In the genomic region with DNA sequence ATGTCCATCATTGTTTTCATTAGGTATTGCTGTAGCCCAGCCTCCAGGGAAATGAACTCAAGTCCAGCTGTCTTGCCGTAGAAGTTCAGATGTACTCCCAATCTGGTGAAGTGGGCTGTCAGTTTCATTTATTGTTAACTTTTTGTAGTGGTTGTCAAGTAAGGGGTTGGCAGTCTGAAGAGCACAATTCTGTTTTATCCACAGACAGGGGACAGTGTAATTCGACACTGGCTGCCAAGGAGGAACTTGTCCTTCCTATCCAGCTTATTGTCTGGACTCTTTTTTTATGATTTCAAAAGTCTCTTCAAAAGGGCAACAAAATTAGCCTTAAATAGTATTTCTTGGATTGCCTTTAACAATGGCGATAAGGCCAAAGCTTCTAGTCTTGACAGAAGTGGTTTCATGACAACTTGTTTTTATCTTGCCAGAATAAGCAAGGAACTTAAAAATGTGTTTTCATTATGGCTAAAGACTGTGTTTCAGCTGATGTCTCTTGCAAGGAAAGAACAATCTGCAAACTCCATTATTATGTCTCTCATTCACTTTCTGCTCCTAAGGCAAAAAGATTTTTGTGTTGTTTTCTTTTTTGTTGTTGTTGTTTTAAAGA, we compare ENCODE assay signal across 12 cellular contexts.
DNase-seq lines count a peak whose midpoint lies in the region; ATAC-seq, FAIRE-seq and TF ChIP-seq lines count a peak whose summit lies in the region.
"Had no signal": no experiment of that assay in that cellular context is flagged by ENCODE, and none has a peak within 500 bp of the region (broad histone marks: within the 10 kb centered on the region; RNA-seq: fewer than 3 reads in every experiment).

No MANE protein-coding gene starts in this region.

- H3K79me2 ChIP-seq in GM23338 (replicated peaks; ENCODE audit: insufficient read depth), result no peaks in the 10 kb centered on the region

- H3K27ac ChIP-seq in A549 (peak overlapping the region; percentile 63 to 78), GM23338 (ENCODE audit: low read depth) (no peak overlapping the region), adrenal gland (peak overlapping the region in 3 of 5 donors; percentile 15 to 71 (median 63))
- H3K27ac ChIP-seq: BLaER1, gastroesophageal sphincter had no signal

- no peak for TF ChIP-seq RAD21 in A549 (conservative IDR thresholded peaks at IDR 0.05 in 1 of 2, IDR thresholded peaks at IDR 0.05 in 1 of 2)

- POLR2A ChIA-PET in A549 (lab: Yijun Ruan, JAX), result interaction anchor here (1.0 to 1.2 kb wide), 3 partner anchors 15 to 100 kb away, joined by 4 to 5 read pairs (median 5); a partner anchor contains a TSS

- no peak overlapping the region for H3K4me3 Mint-ChIP-seq in GM23338
- H3K4me3 Mint-ChIP-seq: activated CD4-positive, alpha-beta T cell treated with anti-CD3 and anti-CD28 coated beads, Interleukin-2, amount 10 ng/mL, durations not matched to agents 24 days and 14 days had no signal

- H3K36me3 ChIP-seq in GM23338 (ENCODE audit: insufficient read depth) (no peaks in the 10 kb centered on the region), adrenal gland (replicated peaks in 1 of 2) (no peaks in the 10 kb centered on the region)
- H3K36me3 ChIP-seq: BLaER1, gastroesophageal sphincter had no signal

- DNase-seq in A549 (ENCODE audit: low read depth in 1 of 2, low spot score in 1 of 2) (no peak), GM23338 (ENCODE audit: low spot score) (no peak), adrenal gland (peak in 1 of 7 donors; percentile 18), medulla oblongata (ENCODE audit: extremely low spot score) (peak; percentile 36), H54 (ENCODE audit: insufficient read length, low spot score) (no peak), anterior cingulate cortex (lab: John Stamatoyannopoulos, UW) (no peak)
- DNase-seq: cortex of kidney had no signal

- TF ChIP-seq EP300 in A549 (IDR thresholded peaks at IDR 0.05), result no peak

- TF ChIP-seq CTCF in A549 (IDR thresholded peaks at IDR 0.05), result no peak
- TF ChIP-seq CTCF in GM23338 (conservative IDR thresholded peaks at IDR 0.05; ENCODE audit: low read depth in 2 of 2), result no peak
- no peak for TF ChIP-seq CTCF in adrenal gland (IDR thresholded peaks at IDR 0.05)

- H4K20me1 ChIP-seq in GM23338 (replicated peaks; ENCODE audit: insufficient read depth), result no peaks in the 10 kb centered on the region
- H4K20me1 ChIP-seq: BLaER1 had no signal

- intact Hi-C loops in adrenal gland (cut with DNase I), result no loop called here

- peaks cover 37% of the 10 kb centered on the region for H3K4me1 ChIP-seq in A549
- peaks cover 24% of the 10 kb centered on the region for H3K4me1 ChIP-seq in GM23338 (ENCODE audit: insufficient read depth)
- H3K4me1 ChIP-seq in adrenal gland (replicated peaks in 1 of 2), result peaks cover 7 to 16% of the 10 kb centered on the region in 2 donors

- peaks cover 19% of the 10 kb centered on the region for H3K4me1 Mint-ChIP-seq in GM23338

- H3K9me2 ChIP-seq in GM23338 (ENCODE audit: insufficient read depth), result no peaks in the 10 kb centered on the region

- H3K27me3 ChIP-seq in GM23338 (ENCODE audit: insufficient read depth) (no peaks in the 10 kb centered on the region), adrenal gland (no peaks in the 10 kb centered on the region)
- H3K27me3 ChIP-seq: BLaER1, gastroesophageal sphincter had no signal

- H3K27me3 Mint-ChIP-seq in GM23338 (ENCODE audit: insufficient read depth, low read depth, poor library complexity), result peaks cover 3% of the 10 kb centered on the region

- no peaks in the 10 kb centered on the region for H3F3A ChIP-seq in GM23338 (replicated peaks; ENCODE audit: low read depth)

- CTCF ChIA-PET in A549 (lab: Yijun Ruan, JAX), result interaction anchor here (1.0 to 3.8 kb wide), 5 partner anchors 11 to 76 kb away, joined by 4 to 8 read pairs (median 4); no protein-coding TSS in a partner anchor

- no peaks in the 10 kb centered on the region for H3K36me3 Mint-ChIP-seq in GM23338 (ENCODE audit: low read depth)

- H3K9me3 ChIP-seq in A549, result 0 out of 3 replicates have a peak, but pooled peaks cover 3% of the 10 kb centered on the region
- H3K9me3 ChIP-seq in adrenal gland (replicated peaks in 1 of 3), result no peaks in the 10 kb centered on the region
- H3K9me3 ChIP-seq: gastroesophageal sphincter had no signal

- H3K27ac Mint-ChIP-seq in GM23338, result no peak overlapping the region; the same call in 1 of the 2 replicates
- H3K27ac Mint-ChIP-seq: activated CD4-positive, alpha-beta T cell treated with anti-CD3 and anti-CD28 coated beads, Interleukin-2, amount 10 ng/mL, durations not matched to agents 24 days and 14 days had no signal

- H3K4me2 ChIP-seq in A549 (peak overlapping the region; percentile 41), GM23338 (peak overlapping the region; percentile 30)

- peaks cover 3% of the 10 kb centered on the region; the same call in 2 of the 3 replicates for H3K9me3 Mint-ChIP-seq in GM23338
- H3K9me3 Mint-ChIP-seq: activated CD4-positive, alpha-beta T cell treated with anti-CD3 and anti-CD28 coated beads, Interleukin-2, amount 10 ng/mL, durations not matched to agents 24 days and 14 days had no signal

- ATAC-seq in A549, result no peak
- no peak for ATAC-seq in GM23338
- ATAC-seq in HG02623 (IDR thresholded peaks at IDR 0.05; ENCODE audit: unreplicated experiment), result no peak
- ATAC-seq in GM19395 (IDR thresholded peaks at IDR 0.05; ENCODE audit: unreplicated experiment), result no peak

- FAIRE-seq in A549 (lab: Jason Lieb, UNC), result no peak
- FAIRE-seq in H54 (lab: Jason Lieb, UNC), result no peak

- H3K4me3 ChIP-seq in A549 (no peak overlapping the region), GM23338 (no peak overlapping the region), adrenal gland (no peak overlapping the region)
- H3K4me3 ChIP-seq: BLaER1, gastroesophageal sphincter had no signal

- H2AFZ ChIP-seq in GM23338, result no peak overlapping the region

- WGBS in A549 (ENCODE audit: missing lambda C conversion rate), result 84% methylated on average over 3 of the region's 3 CpGs
- WGBS in adrenal gland, 4 donors, result 27 to 48% (median 47%) methylated on average over 3 of the region's 3 CpGs

- TF ChIP-seq POLR2A in A549 (IDR thresholded peaks at IDR 0.05; ENCODE audit: low read length) (no peak), adrenal gland (IDR thresholded peaks at IDR 0.05) (no peak), H54 (IDR thresholded peaks at IDR 0.05; ENCODE audit: low read depth, low read length) (no peak)

TF ChIP-seq in A549, 52 proteins besides CTCF, POLR2A, EP300 and RAD21:
- TF ChIP-seq EHF (CRISPR knock-in tag; IDR thresholded peaks at IDR 0.05), result no peak
- TF ChIP-seq ZSCAN20 (CRISPR knock-in tag; IDR thresholded peaks at IDR 0.05), result no peak
- no peak for TF ChIP-seq MYC (IDR thresholded peaks at IDR 0.05; ENCODE audit: borderline replicate concordance, low read length)
- TF ChIP-seq, protein P1, sequence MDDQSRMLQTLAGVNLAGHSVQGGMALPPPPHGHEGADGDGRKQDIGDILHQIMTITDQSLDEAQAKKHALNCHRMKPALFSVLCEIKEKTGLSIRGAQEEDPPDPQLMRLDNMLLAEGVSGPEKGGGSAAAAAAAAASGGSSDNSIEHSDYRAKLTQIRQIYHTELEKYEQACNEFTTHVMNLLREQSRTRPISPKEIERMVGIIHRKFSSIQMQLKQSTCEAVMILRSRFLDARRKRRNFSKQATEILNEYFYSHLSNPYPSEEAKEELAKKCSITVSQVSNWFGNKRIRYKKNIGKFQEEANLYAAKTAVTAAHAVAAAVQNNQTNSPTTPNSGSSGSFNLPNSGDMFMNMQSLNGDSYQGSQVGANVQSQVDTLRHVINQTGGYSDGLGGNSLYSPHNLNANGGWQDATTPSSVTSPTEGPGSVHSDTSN (IDR thresholded peaks at IDR 0.05), result no peak
- no peak for TF ChIP-seq RFX5 (IDR thresholded peaks at IDR 0.05)
- no peak for TF ChIP-seq HOXB5 (CRISPR knock-in tag; IDR thresholded peaks at IDR 0.05)
- TF ChIP-seq NR3C1 (IDR thresholded peaks at IDR 0.05), result no peak

TF ChIP-seq in GM23338, 12 proteins besides CTCF, POLR2A, EP300 and RAD21:
- no peak for TF ChIP-seq CREB1 (CRISPR knock-in tag; IDR thresholded peaks at IDR 0.05; ENCODE audit: low read depth)
- no peak for TF ChIP-seq EZH2 (IDR thresholded peaks at IDR 0.05; ENCODE audit: low read depth, unreplicated experiment)
